26 cellular contexts compared by ENCODE assay signal in genomic region chr1:89179343-89179742, GRCh38. TPM values are rescaled to one million over a fixed set of nuclear protein-coding genes. Genes with fewer than 3 reads are reported as not detected.
A peak's percentile ranks its signal among the peaks of the same experiment; 100 is the strongest.
DNase-seq lines count a peak whose midpoint lies in the region; ATAC-seq, FAIRE-seq and TF ChIP-seq lines count a peak whose summit lies in the region.
"Had no signal": no experiment of that assay in that cellular context is flagged by ENCODE, and none has a peak within 500 bp of the region (broad histone marks: within the 10 kb centered on the region; RNA-seq: fewer than 3 reads in every experiment).

No MANE protein-coding gene starts in this region.

- no peak overlapping the region for H3K4me3 Mint-ChIP-seq in activated CD4-positive, alpha-beta T cell treated with anti-CD3 and anti-CD28 coated beads, Interleukin-2, amount 10 ng/mL, durations not matched to agents 7 days and 5 days
- H3K4me3 Mint-ChIP-seq: CD8-positive, alpha-beta memory T cell had no signal

- 78 to 83% (median 78%) methylated on average over 2 of the region's 2 CpGs for WGBS in psoas muscle, 3 donors

- intact Hi-C loops in psoas muscle (cut with DNase I) = no loop called here

- peaks cover 4% of the 10 kb centered on the region for H3K9me3 ChIP-seq in psoas muscle
- H3K9me3 ChIP-seq: HAP-1 had no signal

- H3K4me1 Mint-ChIP-seq in activated CD4-positive, alpha-beta T cell treated with anti-CD3 and anti-CD28 coated beads, Interleukin-2, amount 10 ng/mL, durations not matched to agents 7 days and 5 days = peaks cover 11% of the 10 kb centered on the region

- no peaks in the 10 kb centered on the region for H3K27me3 Mint-ChIP-seq in activated CD4-positive, alpha-beta T cell treated with anti-CD3 and anti-CD28 coated beads, Interleukin-2, amount 10 ng/mL, durations not matched to agents 7 days and 5 days
- H3K27me3 Mint-ChIP-seq: CD8-positive, alpha-beta memory T cell had no signal

- peaks cover 16% of the 10 kb centered on the region for H3K9me3 Mint-ChIP-seq in activated CD4-positive, alpha-beta T cell treated with anti-CD3 and anti-CD28 coated beads, Interleukin-2, amount 10 ng/mL, durations not matched to agents 7 days and 5 days

- H3K27ac Mint-ChIP-seq in activated CD4-positive, alpha-beta T cell treated with anti-CD3 and anti-CD28 coated beads, Interleukin-2, amount 10 ng/mL, durations not matched to agents 7 days and 5 days = peak overlapping the region; percentile 62

- no peak for DNase-seq in activated CD4-positive, alpha-beta T cell treated with anti-CD3 and anti-CD28 coated beads, Interleukin-2, amount 10 ng/mL, durations not matched to agents 7 days and 5 days
- no peak for DNase-seq in activated CD4-positive, alpha-beta T cell treated with anti-CD3 and anti-CD28 coated beads for 4 hours
- peak; percentile 53 for DNase-seq in RKO (ENCODE audit: low spot score)
- peak; percentile 13 for DNase-seq in foreskin melanocyte
- DNase-seq in caudate nucleus (lab: John Stamatoyannopoulos, UW) = no peak
- DNase-seq in GDM1 (lab: John Stamatoyannopoulos, UW) = no peak
- no peak for DNase-seq in psoas muscle
- DNase-seq in frontal cortex (ENCODE audit: low spot score in 2 of 2) = no peak
- DNase-seq: 8988T; Calu3; CD8-positive, alpha-beta memory T cell; DMS53; GM23248; IMR-90; NCI-H1694; NCI-H2081; NCI-H2171; NCI-H524 treated with DMSO at 0.1 percent for 48 hours had no signal

- POLR2A ChIA-PET in activated CD4-positive, alpha-beta T cell treated with anti-CD3 and anti-CD28 coated beads, Interleukin-2, amount 10 ng/mL, durations not matched to agents 7 days and 5 days (lab: Charles Lee) = interaction anchor here (0.6 kb wide), 1 partner anchor 176 kb away, joined by 4 read pairs; no protein-coding TSS in a partner anchor

- H3K36me3 ChIP-seq in psoas muscle (ENCODE audit: insufficient read depth in 1 of 2, low read depth in 1 of 2) = peaks cover 0 to 7% of the 10 kb centered on the region in 2 donors
- H3K36me3 ChIP-seq: HAP-1 had no signal

- no peak for TF ChIP-seq CTCF in psoas muscle (IDR thresholded peaks at IDR 0.05)

- no peak for FAIRE-seq in frontal cortex (lab: Jason Lieb, UNC)
- FAIRE-seq: GM12891, RCC 7860 had no signal

- H3K4me1 ChIP-seq in psoas muscle = no peaks in the 10 kb centered on the region
- H3K4me1 ChIP-seq: HAP-1 had no signal

- H3K27me3 ChIP-seq in psoas muscle (ENCODE audit: insufficient read depth in 3 of 3, low read length in 2 of 3) = no peaks in the 10 kb centered on the region

- CTCF ChIA-PET in activated CD4-positive, alpha-beta T cell treated with anti-CD3 and anti-CD28 coated beads, Interleukin-2, amount 10 ng/mL, durations not matched to agents 7 days and 5 days (lab: Charles Lee) = interaction anchor here (1.0 kb wide), 1 partner anchor 182 kb away, joined by 3 read pairs; no protein-coding TSS in a partner anchor

- peaks cover 38% of the 10 kb centered on the region for H3K36me3 Mint-ChIP-seq in activated CD4-positive, alpha-beta T cell treated with anti-CD3 and anti-CD28 coated beads, Interleukin-2, amount 10 ng/mL, durations not matched to agents 7 days and 5 days (ENCODE audit: low read depth)

- no peak overlapping the region for H3K27ac ChIP-seq in caudate nucleus (ENCODE audit: low read depth, low read length)
- no peak overlapping the region for H3K27ac ChIP-seq in psoas muscle
- H3K27ac ChIP-seq: C4-2B, GM23248 had no signal

- no peak for ATAC-seq in psoas muscle
- ATAC-seq: Right ventricle myocardium inferior had no signal

- no peak overlapping the region for H3K4me3 ChIP-seq in psoas muscle
- H3K4me3 ChIP-seq: GM23248, HAP-1 had no signal

RNA-seq across cellular contexts. Expression of gene GBP7, which starts 3.5 kb away (rescaled TPM):
- total RNA-seq in activated CD4-positive, alpha-beta T cell treated with anti-CD3 and anti-CD28 coated beads, Interleukin-2, amount 10 ng/mL, durations not matched to agents 7 days and 5 days = not detected
- total RNA-seq in psoas muscle (not detected), frontal cortex (not detected)
- polyA plus RNA-seq in psoas muscle = not detected
- total RNA-seq: GM23248, IMR-90, MCF 10A, OCI-LY7, Right ventricle myocardium inferior had no signal
- polyA plus RNA-seq: AG04450; CD8-positive, alpha-beta memory T cell; GM23248; IMR-90 had no signal

RNA-seq across cellular contexts. Expression of gene GBP4, which starts 19.4 kb away (rescaled TPM):
- total RNA-seq in activated CD4-positive, alpha-beta T cell treated with anti-CD3 and anti-CD28 coated beads, Interleukin-2, amount 10 ng/mL, durations not matched to agents 7 days and 5 days = 100 to 1,000 TPM; 120 to 129 TPM
- total RNA-seq in psoas muscle (1 to 10 TPM; 2.2 to 9.7 (median 3.4) TPM), frontal cortex (0.82 TPM)
- 1 to 10 TPM; 3.0 to 4.5 (median 4.5) TPM for polyA plus RNA-seq in psoas muscle
- total RNA-seq: GM23248, IMR-90, OCI-LY7 had no signal
- polyA plus RNA-seq: AG04450, IMR-90 had no signal

RNA-seq across cellular contexts. Expression of gene GBP2, which starts 53.4 kb away (rescaled TPM):
- 100 to 1,000 TPM; 237 to 270 TPM for total RNA-seq in activated CD4-positive, alpha-beta T cell treated with anti-CD3 and anti-CD28 coated beads, Interleukin-2, amount 10 ng/mL, durations not matched to agents 7 days and 5 days
- total RNA-seq in psoas muscle (10 to 100 TPM; 11.3 to 33.8 (median 26.3) TPM), frontal cortex (not detected)
- 10 to 100 TPM; 12.7 to 36.6 (median 21.2) TPM for polyA plus RNA-seq in psoas muscle
- total RNA-seq: OCI-LY7 had no signal

Comparison
In these comparisons a context has a peak if more than half of its experiments do, and no peak if none do; other contexts are left out.
1. DNase-seq: peak in RKO (single experiment) and foreskin melanocyte (single experiment); none in activated CD4-positive, alpha-beta T cell treated with anti-CD3 and anti-CD28 coated beads, Interleukin-2, amount 10 ng/mL, durations not matched to agents 7 days and 5 days (single experiment), activated CD4-positive, alpha-beta T cell treated with anti-CD3 and anti-CD28 coated beads for 4 hours (0 of 2), caudate nucleus (0 of 61), GDM1 (single experiment), psoas muscle (0 of 2) and frontal cortex (0 of 2).
2. RNA of gene GBP4, which starts 19.4 kb away (total RNA-seq): 120 to 129 TPM in activated CD4-positive, alpha-beta T cell treated with anti-CD3 and anti-CD28 coated beads, Interleukin-2, amount 10 ng/mL, durations not matched to agents 7 days and 5 days; 2.2 to 9.7 TPM in psoas muscle and 0.82 TPM in frontal cortex (single experiment); every median in the first group is over 10 times any median in the second.
3. RNA of gene GBP2, which starts 53.4 kb away (total RNA-seq): 237 to 270 TPM in activated CD4-positive, alpha-beta T cell treated with anti-CD3 and anti-CD28 coated beads, Interleukin-2, amount 10 ng/mL, durations not matched to agents 7 days and 5 days and 11.3 to 33.8 TPM in psoas muscle; not detected in frontal cortex (single experiment); every median in the first group is over 10 times any median in the second.